7 cellular contexts compared by ENCODE assay signal in genomic region chr11:7292902-7293301, GRCh38. TPM values are rescaled to one million over a fixed set of nuclear protein-coding genes. Genes with fewer than 3 reads are reported as not detected.
"Had no signal": no experiment of that assay in that cellular context is flagged by ENCODE, and none has a peak within 500 bp of the region (broad histone marks: within the 10 kb centered on the region; RNA-seq: fewer than 3 reads in every experiment).

No MANE protein-coding gene starts in this region.

- DNase-seq: H9, HCEC 1CT, IMR-90, KG1 had no signal

- H3K4me3 Mint-ChIP-seq: GM23338, H9 had no signal

- ATAC-seq: GM23338, K562 had no signal

- H3K4me3 ChIP-seq: GM23338, K562 had no signal

- H2AFZ ChIP-seq: GM23338 had no signal

- H3K4me2 ChIP-seq: GM23338 had no signal

- H3K27ac Mint-ChIP-seq: GM23338, H9 had no signal

RNA-seq across cellular contexts. Expression of gene SYT9, which starts 41.2 kb away (rescaled TPM):
- total RNA-seq: HT-29, IMR-90, K562 had no signal
